ENCODE assay signal across 10 cellular contexts in the genomic region with DNA sequence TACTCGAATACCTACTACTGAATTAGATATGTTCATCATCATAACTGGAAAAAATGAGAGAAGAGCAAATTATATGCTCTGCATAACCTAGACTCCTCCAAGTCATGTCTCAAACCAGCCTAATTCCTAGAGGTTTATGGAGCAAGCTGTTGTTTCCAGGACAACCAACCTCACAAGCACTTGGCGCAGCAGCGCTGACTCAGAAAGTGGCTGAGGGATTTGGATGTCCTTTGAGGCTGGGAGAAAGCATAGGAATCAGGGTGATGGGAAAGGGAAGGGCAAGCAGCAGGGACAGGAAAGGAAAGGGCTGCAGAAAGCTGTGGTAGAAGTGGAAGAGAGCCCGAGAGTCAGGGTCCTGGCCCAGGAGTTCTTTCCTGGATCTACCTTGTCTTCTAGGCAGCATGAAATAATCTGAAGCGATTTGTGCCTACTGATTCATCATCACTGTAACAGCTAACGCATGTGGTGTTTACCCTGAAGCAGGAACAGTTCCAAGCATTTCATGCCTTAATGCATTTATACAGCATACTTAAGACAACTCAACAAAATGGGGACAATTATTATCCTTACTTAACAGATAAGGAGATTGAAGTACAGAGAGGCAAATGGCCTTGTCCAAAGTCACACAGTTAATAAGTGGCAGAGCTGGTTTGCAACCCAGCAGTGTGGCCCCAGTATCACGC. TPM values are rescaled to one million over a fixed set of nuclear protein-coding genes. Genes with fewer than 3 reads are reported as not detected.
DNase-seq lines count a peak whose midpoint lies in the region; TF ChIP-seq lines count a peak whose summit lies in the region.
"Had no signal": no experiment of that assay in that cellular context is flagged by ENCODE, and none has a peak within 500 bp of the region (broad histone marks: within the 10 kb centered on the region; RNA-seq: fewer than 3 reads in every experiment).

No MANE protein-coding gene starts in this region.

- H3K36me3 ChIP-seq in H7 (replicated peaks; ENCODE audit: control insufficient read depth, insufficient read depth, low read length) = no peaks in the 10 kb centered on the region
- H3K36me3 ChIP-seq: ovary had no signal

- no peaks in the 10 kb centered on the region for H3K36me3 Mint-ChIP-seq in brain

- H3K27me3 ChIP-seq in H7 (ENCODE audit: control insufficient read depth, insufficient read depth, low read length) = no peaks in the 10 kb centered on the region
- H3K27me3 ChIP-seq: ovary had no signal

- peak overlapping the region in 3 of 5 experiments; percentile 37 to 65 (median 65) for H3K4me3 Mint-ChIP-seq in brain

- H3K9me3 Mint-ChIP-seq in brain = no peaks in the 10 kb centered on the region

- no peaks in the 10 kb centered on the region for H3K27me3 Mint-ChIP-seq in brain

- peak; percentile 80 for DNase-seq in AG08396 (ENCODE audit: low spot score)
- DNase-seq in HFF-Myc (ENCODE audit: extremely low read depth, low read depth) = peak; percentile 57
- peak; percentile 60 for DNase-seq in middle frontal gyrus (ENCODE audit: extremely low spot score, low spot score)
- DNase-seq in NK-92 treated with Interleukin-12 subunit alpha and Interleukin-12 subunit beta, amount 100 ng/mL, for 24 hours (lab: John Stamatoyannopoulos, UW) = no peak
- DNase-seq in activated CD4-positive, alpha-beta T cell treated with anti-CD3 and anti-CD28 coated beads for 4 hours = no peak
- DNase-seq in H7 = no peak
- DNase-seq in activated effector memory CD4-positive, alpha-beta T cell treated with Interleukin-2 at 50 U/mL for 16 hours = no peak
- DNase-seq: activated T-cell treated with anti-CD3 and anti-CD28 coated beads for 4 hours, ovary had no signal

- H3K4me3 ChIP-seq in HFF-Myc (replicated peaks; ENCODE audit: low read depth, low read length) (no peak overlapping the region), H7 (ENCODE audit: insufficient read depth, low read depth, low read length) (no peak overlapping the region)
- H3K4me3 ChIP-seq: ovary had no signal

- peaks cover 22% of the 10 kb centered on the region for H3K4me1 Mint-ChIP-seq in brain

- no peak for TF ChIP-seq CTCF in HFF-Myc (IDR thresholded peaks at IDR 0.05; ENCODE audit: low read depth, low read length, missing control alignments)
- no peak for TF ChIP-seq CTCF in brain (conservative IDR thresholded peaks at IDR 0.05)

- peak overlapping the region; percentile 75 to 94 (median 89) for H3K27ac Mint-ChIP-seq in brain

RNA-seq across cellular contexts. Expression of a gene that starts 3.7 kb away (rescaled TPM):
- 2.0 TPM for polyA plus RNA-seq in brain (ENCODE audit: insufficient read depth, low read depth, low replicate concordance)
- total RNA-seq in H7 (2014; rRNA removed; shearing (Covaris generic)) = not detected in 2 replicates

RNA-seq across cellular contexts. Expression of a gene that starts 49.0 kb away (rescaled TPM):
- polyA plus RNA-seq in brain (ENCODE audit: insufficient read depth, low read depth, low replicate concordance) = 32.8 TPM
- 0.80 and 0.81 TPM in 2 replicates for total RNA-seq in H7 (2014; rRNA removed; shearing (Covaris generic))

Comparison
In these comparisons a context has a peak if more than half of its experiments do, and no peak if none do; other contexts are left out.
1. DNase-seq: peak in AG08396 (single experiment), HFF-Myc (single experiment) and middle frontal gyrus (single experiment); none in NK-92 treated with Interleukin-12 subunit alpha and Interleukin-12 subunit beta, amount 100 ng/mL, for 24 hours (single experiment), activated CD4-positive, alpha-beta T cell treated with anti-CD3 and anti-CD28 coated beads for 4 hours (0 of 2), H7 (single experiment) and activated effector memory CD4-positive, alpha-beta T cell treated with Interleukin-2 at 50 U/mL for 16 hours (single experiment).